ENCODE assay signal across 9 cellular contexts in the genomic region with DNA sequence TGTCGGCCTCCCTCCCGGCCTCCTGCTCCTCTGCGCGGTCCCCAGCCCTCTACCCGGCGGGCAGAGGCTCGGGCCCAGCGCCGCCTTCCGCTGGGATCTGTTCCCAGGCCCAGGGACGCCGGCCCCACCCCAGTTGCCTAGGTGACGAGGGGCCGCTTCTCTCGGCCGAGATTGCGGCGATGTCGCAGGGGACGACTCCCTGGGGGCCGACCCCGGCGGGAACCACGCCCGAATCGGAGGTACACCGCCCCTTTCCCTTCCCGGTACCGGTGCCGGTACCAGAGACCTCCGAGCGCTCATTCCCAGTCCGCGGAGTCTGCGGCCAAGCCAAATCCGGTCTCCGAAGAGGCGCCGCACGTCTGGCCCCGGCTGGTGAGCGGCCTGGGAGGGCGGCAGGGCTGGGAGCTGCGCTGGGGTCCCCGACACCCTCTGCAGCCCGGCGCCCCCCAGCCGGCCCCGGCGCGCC. TPM values are rescaled to one million over a fixed set of nuclear protein-coding genes. Genes with fewer than 3 reads are reported as not detected.
DNase-seq lines count a peak whose midpoint lies in the region; ATAC-seq and TF ChIP-seq lines count a peak whose summit lies in the region.
"Had no signal": no experiment of that assay in that cellular context is flagged by ENCODE, and none has a peak within 500 bp of the region (broad histone marks: within the 10 kb centered on the region; RNA-seq: fewer than 3 reads in every experiment).

A gene with protein sequence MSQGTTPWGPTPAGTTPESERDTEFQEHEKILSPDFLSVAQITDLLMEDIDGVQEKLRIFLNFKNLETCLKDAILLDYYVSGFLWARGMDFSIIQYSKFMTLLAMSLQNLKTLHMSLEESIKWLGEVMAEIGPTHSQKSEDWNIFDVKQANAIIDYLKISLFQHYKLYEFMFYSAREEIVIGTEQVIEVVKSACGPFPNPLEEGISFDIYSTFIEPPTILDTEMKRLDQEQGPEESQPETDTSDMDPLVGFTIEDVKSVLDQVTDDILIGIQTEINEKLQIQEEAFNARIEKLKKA (plus strand): TSS at position 136 of the 466 bp plus-strand sequence. CDS start 44 bp downstream, at position 180.

- H3K4me1 ChIP-seq in RWPE2 (ENCODE audit: insufficient read depth, poor library complexity, severe bottlenecking) (peaks cover 3% of the 10 kb centered on the region), muscle layer of colon (ENCODE audit: insufficient read depth, low read length) (no peaks in the 10 kb centered on the region)

- peak; percentile 15 for DNase-seq in GM04503 (ENCODE audit: low read depth)
- DNase-seq in RWPE2 (ENCODE audit: low spot score), result peak; percentile 59
- DNase-seq in fibroblast of the aortic adventitia (ENCODE audit: low read depth), result peak; percentile 47
- DNase-seq in GM19238 (ENCODE audit: insufficient read length, low spot score), result no peak

- TF ChIP-seq CTCF in RWPE2 (IDR thresholded peaks at IDR 0.05; ENCODE audit: poor library complexity, severe bottlenecking) (no peak), fibroblast of the aortic adventitia (IDR thresholded peaks at IDR 0.05; ENCODE audit: insufficient read depth, low read length) (no peak)

- peak within 1 kb of the TSS; percentile 38 for H3K4me3 ChIP-seq in RWPE2 (ENCODE audit: severe bottlenecking)
- peak within 1 kb of the TSS; percentile 68 for H3K4me3 ChIP-seq in fibroblast of the aortic adventitia (ENCODE audit: low read depth, low read length)
- peak within 1 kb of the TSS; percentile 45 to 54 for H3K4me3 ChIP-seq in muscle layer of colon (ENCODE audit: low read depth in 1 of 2, low read length in 2 of 2)

- no peak within 1 kb of the TSS for H3K9ac ChIP-seq in muscle layer of colon (ENCODE audit: low read length)

- H3K27ac ChIP-seq in RWPE2 (ENCODE audit: poor library complexity, severe bottlenecking), result no peak within 1 kb of the TSS
- peak within 1 kb of the TSS; percentile 67 for H3K27ac ChIP-seq in muscle layer of colon (ENCODE audit: low read depth, low read length)

- H3K9me3 ChIP-seq in RWPE2 (ENCODE audit: severe bottlenecking) (no peaks in the 10 kb centered on the region), muscle layer of colon (ENCODE audit: low read length) (no peaks in the 10 kb centered on the region)

- H3K36me3 ChIP-seq in RWPE2 (ENCODE audit: low read depth) (no peaks in the 10 kb centered on the region), muscle layer of colon (ENCODE audit: insufficient read depth, low read length) (no peaks in the 10 kb centered on the region)

- H3K27me3 ChIP-seq in RWPE2 (ENCODE audit: insufficient read depth, poor library complexity, severe bottlenecking) (no peaks in the 10 kb centered on the region), muscle layer of colon (ENCODE audit: control insufficient read depth in 1 of 2, insufficient read depth in 2 of 2, low read length in 2 of 2) (no peaks in the 10 kb centered on the region)

- peak; percentile 91 for ATAC-seq in RWPE2 (ENCODE audit: low read depth)
- ATAC-seq in GM21737 (IDR thresholded peaks at IDR 0.05; ENCODE audit: unreplicated experiment), result no peak
- ATAC-seq in GM19452 (IDR thresholded peaks at IDR 0.05; ENCODE audit: unreplicated experiment), result no peak
- ATAC-seq in GM21423 (IDR thresholded peaks at IDR 0.05; ENCODE audit: unreplicated experiment), result no peak
- ATAC-seq: naive thymus-derived CD8-positive, alpha-beta T cell had no signal

RNA-seq across cellular contexts. Expression of the gene that starts here (rescaled TPM):
- 3.4 and 6.2 TPM in 2 replicates for total RNA-seq in fibroblast of the aortic adventitia (ENCODE audit: low replicate concordance)
- total RNA-seq: naive thymus-derived CD8-positive, alpha-beta T cell had no signal
